ENCODE assay signal across 20 cellular contexts in genomic region chr15:26011916-26012315, GRCh38.
DNase-seq lines count a peak whose midpoint lies in the region; TF ChIP-seq lines count a peak whose summit lies in the region.
"Had no signal": no experiment of that assay in that cellular context is flagged by ENCODE, and none has a peak within 500 bp of the region (broad histone marks: within the 10 kb centered on the region; RNA-seq: fewer than 3 reads in every experiment).

No MANE protein-coding gene starts in this region.

- DNase-seq in activated CD8-positive, alpha-beta memory T cell treated with anti-CD3 and anti-CD28 coated beads for 24 hours: peak; percentile 38
- DNase-seq in activated CD8-positive, alpha-beta memory T cell treated with anti-CD3 and anti-CD28 coated beads, Interleukin-2, amount 50 U/mL, for 48 hours: no peak
- DNase-seq in neuronal stem cell (ENCODE audit: low spot score): no peak
- no peak for DNase-seq in type B pancreatic cell (ENCODE audit: extremely low spot score, unreplicated experiment)
- no peak for DNase-seq in NCI-H2029 (lab: John Stamatoyannopoulos, UW)
- no peak for DNase-seq in activated CD4-positive, alpha-beta T cell treated with anti-CD3 and anti-CD28 coated beads, Interleukin-2, amount 10 ng/mL, durations not matched to agents 7 days and 5 days
- DNase-seq: CD4-positive, CD25-positive, alpha-beta regulatory T cell; DMS153; DND-41; GDM1; GM23248; H7; HCEC 1CT had no signal

- no peak overlapping the region for H2BK5ac ChIP-seq in neuronal stem cell (ENCODE audit: low read length)

- no peak for TF ChIP-seq CTCF in type B pancreatic cell (conservative IDR thresholded peaks at IDR 0.05)

- no peak overlapping the region for H3K18ac ChIP-seq in neuronal stem cell (ENCODE audit: low read length)

- H3K4ac ChIP-seq in neuronal stem cell (ENCODE audit: low read length): no peak overlapping the region

- H4K8ac ChIP-seq in neuronal stem cell (ENCODE audit: low read depth, low read length): no peak overlapping the region

- POLR2A ChIA-PET in activated CD4-positive, alpha-beta T cell treated with anti-CD3 and anti-CD28 coated beads, Interleukin-2, amount 10 ng/mL, durations not matched to agents 7 days and 5 days (lab: Charles Lee): no interaction called here

- H3K9me3 Mint-ChIP-seq in type B pancreatic cell: no peaks in the 10 kb centered on the region
- no peaks in the 10 kb centered on the region for H3K9me3 Mint-ChIP-seq in activated CD4-positive, alpha-beta T cell treated with anti-CD3 and anti-CD28 coated beads, Interleukin-2, amount 10 ng/mL, durations not matched to agents 7 days and 5 days

- H2AFZ ChIP-seq in neuronal stem cell (ENCODE audit: low read length): no peak overlapping the region
- H2AFZ ChIP-seq: GM23248 had no signal

- H3K4me1 Mint-ChIP-seq in type B pancreatic cell (ENCODE audit: unreplicated experiment): no peaks in the 10 kb centered on the region
- no peaks in the 10 kb centered on the region for H3K4me1 Mint-ChIP-seq in activated CD4-positive, alpha-beta T cell treated with anti-CD3 and anti-CD28 coated beads, Interleukin-2, amount 10 ng/mL, durations not matched to agents 7 days and 5 days
- H3K4me1 Mint-ChIP-seq: B cell; CD4-positive, CD25-positive, alpha-beta regulatory T cell had no signal

- H2BK12ac ChIP-seq in neuronal stem cell (ENCODE audit: low read length): no peak overlapping the region

- no peaks in the 10 kb centered on the region for H3K79me1 ChIP-seq in neuronal stem cell (ENCODE audit: low read depth, low read length)

- no peaks in the 10 kb centered on the region for H3K36me3 Mint-ChIP-seq in type B pancreatic cell
- H3K36me3 Mint-ChIP-seq in activated CD4-positive, alpha-beta T cell treated with anti-CD3 and anti-CD28 coated beads, Interleukin-2, amount 10 ng/mL, durations not matched to agents 7 days and 5 days (ENCODE audit: low read depth): no peaks in the 10 kb centered on the region
- H3K36me3 Mint-ChIP-seq: CD4-positive, CD25-positive, alpha-beta regulatory T cell; CD8-positive, alpha-beta T cell had no signal

- no peaks in the 10 kb centered on the region for H3K36me3 ChIP-seq in neuronal stem cell (replicated peaks in 1 of 2; ENCODE audit: control insufficient read depth in 2 of 2, insufficient read depth in 2 of 2, low read length in 2 of 2)
- H3K36me3 ChIP-seq: BLaER1 had no signal

- no peak overlapping the region for H3K23ac ChIP-seq in neuronal stem cell (ENCODE audit: low read depth, low read length, poor library complexity)

- no peak overlapping the region for H4K91ac ChIP-seq in neuronal stem cell (ENCODE audit: low read depth, low read length, poor library complexity)

- no peak overlapping the region for H3K4me2 ChIP-seq in neuronal stem cell (ENCODE audit: insufficient read depth, low read length, poor library complexity, severe bottlenecking)
- H3K4me2 ChIP-seq: BLaER1 had no signal

- peaks cover 0 to 5% of the 10 kb centered on the region in 2 donors for H3K4me1 ChIP-seq in neuronal stem cell (ENCODE audit: control insufficient read depth in 2 of 2, insufficient read depth in 1 of 2, low read depth in 1 of 2, low read length in 2 of 2)
- H3K4me1 ChIP-seq: Caco-2 had no signal

- H3K27me3 ChIP-seq in neuronal stem cell (ENCODE audit: control insufficient read depth in 3 of 3, insufficient read depth in 3 of 3, low read depth in 1 of 3, low read length in 3 of 3): no peaks in the 10 kb centered on the region
- H3K27me3 ChIP-seq: BLaER1 had no signal

- H3K9ac ChIP-seq in neuronal stem cell (ENCODE audit: low read depth, low read length, poor library complexity): no peak overlapping the region
- H3K9ac ChIP-seq: BLaER1, GM23248 had no signal

- no peak overlapping the region for H2BK120ac ChIP-seq in neuronal stem cell (ENCODE audit: low read depth, low read length)

- H3K9me3 ChIP-seq in neuronal stem cell (replicated peaks in 1 of 2; ENCODE audit: control insufficient read depth in 2 of 2, insufficient read depth in 1 of 2, low read depth in 1 of 2, low read length in 2 of 2): no peaks in the 10 kb centered on the region
- H3K9me3 ChIP-seq: Caco-2 had no signal

- no peak overlapping the region for H3K27ac ChIP-seq in neuronal stem cell (replicated peaks; ENCODE audit: low read length)
- H3K27ac ChIP-seq: 22Rv1, BLaER1, C4-2B, GM23248 had no signal

- H3K14ac ChIP-seq in neuronal stem cell (ENCODE audit: low read length): no peak overlapping the region

- WGBS in neuronal stem cell (ENCODE audit: extremely low coverage in 2 of 2, insufficient read length in 2 of 2, insufficient replicate concordance in 1 of 2), 2 donors: no CpG with 5 or more reads among the region's 3 CpGs

- H2BK15ac ChIP-seq in neuronal stem cell (ENCODE audit: low read length): no peak overlapping the region

- CTCF ChIA-PET in activated CD4-positive, alpha-beta T cell treated with anti-CD3 and anti-CD28 coated beads, Interleukin-2, amount 10 ng/mL, durations not matched to agents 7 days and 5 days (lab: Charles Lee): no interaction called here

- no peak overlapping the region for H3K4me3 ChIP-seq in neuronal stem cell (ENCODE audit: low read length in 2 of 2)
- H3K4me3 ChIP-seq: BLaER1, GM12878, GM23248 had no signal

- H3K4me3 Mint-ChIP-seq in type B pancreatic cell: no peak overlapping the region
- no peak overlapping the region for H3K4me3 Mint-ChIP-seq in activated CD4-positive, alpha-beta T cell treated with anti-CD3 and anti-CD28 coated beads, Interleukin-2, amount 10 ng/mL, durations not matched to agents 7 days and 5 days
- H3K4me3 Mint-ChIP-seq: B cell; CD4-positive, CD25-positive, alpha-beta regulatory T cell; CD8-positive, alpha-beta T cell had no signal

- peak overlapping the region; percentile 56 for H2AK5ac ChIP-seq in neuronal stem cell (ENCODE audit: low read depth, low read length)

- peak overlapping the region; percentile 41 for H3K27ac Mint-ChIP-seq in type B pancreatic cell
- no peak overlapping the region for H3K27ac Mint-ChIP-seq in activated CD4-positive, alpha-beta T cell treated with anti-CD3 and anti-CD28 coated beads, Interleukin-2, amount 10 ng/mL, durations not matched to agents 7 days and 5 days
- H3K27ac Mint-ChIP-seq: B cell; CD8-positive, alpha-beta T cell had no signal

- H3K27me3 Mint-ChIP-seq in type B pancreatic cell: no peaks in the 10 kb centered on the region
- no peaks in the 10 kb centered on the region for H3K27me3 Mint-ChIP-seq in activated CD4-positive, alpha-beta T cell treated with anti-CD3 and anti-CD28 coated beads, Interleukin-2, amount 10 ng/mL, durations not matched to agents 7 days and 5 days
